Comparison of ENCODE assay signal across 10 cellular contexts in genomic region chr14:31059152-31059924, GRCh38. TPM values are rescaled to one million over a fixed set of nuclear protein-coding genes. Genes with fewer than 3 reads are reported as not detected.
A peak's percentile ranks its signal among the peaks of the same experiment; 100 is the strongest.
DNase-seq lines count a peak whose midpoint lies in the region; ATAC-seq, FAIRE-seq and TF ChIP-seq lines count a peak whose summit lies in the region.
"Had no signal": no experiment of that assay in that cellular context is flagged by ENCODE, and none has a peak within 500 bp of the region (broad histone marks: within the 10 kb centered on the region; RNA-seq: fewer than 3 reads in every experiment).

No MANE protein-coding gene starts in this region.

- H3K9me3 ChIP-seq in PC-9 (ENCODE audit: insufficient read depth, low read depth) (no peaks in the 10 kb centered on the region), gastrocnemius medialis (no peaks in the 10 kb centered on the region)
- H3K9me3 ChIP-seq: thyroid gland had no signal

- ATAC-seq in foreskin keratinocyte (peak; percentile 59), gastrocnemius medialis (peak; percentile 55 to 62), HG03280 (IDR thresholded peaks at IDR 0.05; ENCODE audit: unreplicated experiment) (no peak)

- no peaks in the 10 kb centered on the region for H3K79me2 ChIP-seq in PC-9 (ENCODE audit: low read depth)

- no peak overlapping the region for H2AFZ ChIP-seq in PC-9

- no peak for FAIRE-seq in GM12891 (lab: Jason Lieb, UNC)

- 0 out of 2 replicates have a peak overlapping the region, but pooled peaks have one; percentile 23 for H3K4me2 ChIP-seq in PC-9

- POLR2A ChIA-PET in PC-9 (lab: Charles Lee; ENCODE audit: unreplicated experiment), result no interaction called here

- H3K36me3 ChIP-seq in PC-9 (ENCODE audit: low read depth) (no peaks in the 10 kb centered on the region), gastrocnemius medialis (no peaks in the 10 kb centered on the region)
- H3K36me3 ChIP-seq: thyroid gland had no signal

- TF ChIP-seq POLR2A in gastrocnemius medialis (IDR thresholded peaks at IDR 0.05), result no peak
- no peak for TF ChIP-seq POLR2A in GM12891 (IDR thresholded peaks at IDR 0.05; ENCODE audit: low read depth, low read length)

- H3K4me3 ChIP-seq in PC-9 (no peak overlapping the region), gastrocnemius medialis (no peak overlapping the region)
- H3K4me3 ChIP-seq: thyroid gland had no signal

- H3K27me3 ChIP-seq in PC-9 (ENCODE audit: insufficient read depth, low read depth) (no peaks in the 10 kb centered on the region), foreskin keratinocyte (no peaks in the 10 kb centered on the region), gastrocnemius medialis (no peaks in the 10 kb centered on the region)
- H3K27me3 ChIP-seq: thyroid gland had no signal

- BruUV-seq in PC-9 (replicated peaks; lab: Mats Ljungman, UMichigan), result no TSS peak

- peaks cover 12% of the 10 kb centered on the region for H3K4me1 ChIP-seq in PC-9 (replicated peaks; ENCODE audit: insufficient read depth)
- peaks cover 41% of the 10 kb centered on the region for H3K4me1 ChIP-seq in foreskin keratinocyte
- peaks cover 17 to 30% of the 10 kb centered on the region in 2 donors for H3K4me1 ChIP-seq in gastrocnemius medialis
- H3K4me1 ChIP-seq: thyroid gland had no signal

- no peaks in the 10 kb centered on the region for H3K9me2 ChIP-seq in PC-9 (ENCODE audit: insufficient read depth)

- CTCF ChIA-PET in PC-9 (lab: Charles Lee), result interaction anchor here (0.6 to 0.9 kb wide), 2 partner anchors 22 to 36 kb away, joined by 3 to 8 read pairs; no protein-coding TSS in a partner anchor

- TF ChIP-seq CTCF in PC-9 (conservative IDR thresholded peaks at IDR 0.05) (no peak), foreskin keratinocyte (conservative IDR thresholded peaks at IDR 0.05) (no peak), gastrocnemius medialis (IDR thresholded peaks at IDR 0.05 in 4 of 5, conservative IDR thresholded peaks at IDR 0.05 in 1 of 5) (no peak)

- no peaks in the 10 kb centered on the region for H4K20me1 ChIP-seq in PC-9 (ENCODE audit: insufficient read depth)

- peak overlapping the region; percentile 55 for H3K27ac ChIP-seq in PC-9
- peak overlapping the region; percentile 39 for H3K27ac ChIP-seq in foreskin keratinocyte
- H3K27ac ChIP-seq in gastrocnemius medialis, result peak overlapping the region; percentile 2 to 78 (median 36)
- H3K27ac ChIP-seq: thyroid gland had no signal

- no peaks in the 10 kb centered on the region; the same call in 1 of the 2 replicates for H3F3A ChIP-seq in PC-9 (ENCODE audit: insufficient read depth, low read depth)

- intact Hi-C loops in PC-9 (cut with micrococcal nuclease; ENCODE audit: unreplicated experiment) (no loop called here), gastrocnemius medialis (cut with DNase I; ENCODE audit: low total_unique reads) (no loop called here)

- in situ Hi-C loops in gastrocnemius medialis (cut with MboI; ENCODE audit: low sequenced_read_pairs in 4 of 4), result no loop called here

- DNase-seq in HCEC 1CT, result peak; percentile 80
- DNase-seq in PC-9, result peak in 1 of 2 experiments; percentile 45
- peak; percentile 76 to 90 for DNase-seq in foreskin keratinocyte
- peak; percentile 16 to 31 for DNase-seq in gastrocnemius medialis
- no peak for DNase-seq in foreskin melanocyte
- DNase-seq in NCI-H510A (lab: John Stamatoyannopoulos, UW), result no peak
- no peak for DNase-seq in GM12891 (ENCODE audit: insufficient read length, low spot score)
- DNase-seq: NCI-H1048, thyroid gland had no signal

TF ChIP-seq in GM12891, 5 proteins besides CTCF, POLR2A, EP300 and RAD21:
- no peak for TF ChIP-seq TAF1 (IDR thresholded peaks at IDR 0.05; ENCODE audit: low read depth, low read length)
- TF ChIP-seq POU2F2 (IDR thresholded peaks at IDR 0.05; ENCODE audit: low read depth, low read length), result no peak
- no peak for TF ChIP-seq SPI1 (IDR thresholded peaks at IDR 0.05; ENCODE audit: low read depth, low read length)
- TF ChIP-seq PAX5 (IDR thresholded peaks at IDR 0.05; ENCODE audit: insufficient read depth, low read length, severe bottlenecking), result no peak
TF ChIP-seq in GM12891: peak in this region for 0.

RNA-seq across cellular contexts. Expression of gene STRN3, which starts 33.2 kb away (rescaled TPM):
- total RNA-seq in PC-9 (2021) (18.1 and 22.1 TPM in 2 replicates), foreskin keratinocyte (35.8 and 40.7 TPM in 2 replicates), gastrocnemius medialis (10 to 100 TPM; 57.7 to 98.7 (median 77.9) TPM)
- 6.5 and 8.1 TPM in 2 replicates for polyA plus RNA-seq in foreskin keratinocyte
- 3.8 TPM for polyA plus RNA-seq in GM12891 (2012; ENCODE audit: low read depth, missing spikeins)

RNA-seq across cellular contexts. Expression of gene AP4S1, which starts 33.9 kb away (rescaled TPM):
- total RNA-seq in PC-9 (2021) (1.9 and 2.8 TPM in 2 replicates), foreskin keratinocyte (5.5 and 5.7 TPM in 2 replicates), gastrocnemius medialis (10 to 100 TPM in 2 of 4 donors, 1 to 10 TPM in 2; 2.9 to 12.8 (median 9.2) TPM)
- 5.1 and 6.0 TPM in 2 replicates for polyA plus RNA-seq in foreskin keratinocyte
- 6.0 TPM for polyA plus RNA-seq in GM12891 (2012; ENCODE audit: low read depth, missing spikeins)

Comparison
In these comparisons a context has a peak if more than half of its experiments do, and no peak if none do; other contexts are left out.
1. DNase-seq: peak in HCEC 1CT (single experiment), foreskin keratinocyte (2 of 2) and gastrocnemius medialis (2 of 2); none in foreskin melanocyte (single experiment), NCI-H510A (single experiment) and GM12891 (single experiment).
2. Peak in every context shown above with its lines, with median percentiles within 50 percentile points of each other: H3K27ac ChIP-seq.